11 cellular contexts compared by ENCODE assay signal in genomic region chr10:22624289-22624738, GRCh38.
DNase-seq lines count a peak whose midpoint lies in the region; ATAC-seq and TF ChIP-seq lines count a peak whose summit lies in the region.
"Had no signal": no experiment of that assay in that cellular context is flagged by ENCODE, and none has a peak within 500 bp of the region (broad histone marks: within the 10 kb centered on the region; RNA-seq: fewer than 3 reads in every experiment).

No MANE protein-coding gene starts in this region.

- peaks cover 5% of the 10 kb centered on the region; the same call in 1 of the 2 replicates for H3F3A ChIP-seq in MM.1S (ENCODE audit: insufficient read depth, low read length)

- DNase-seq in DMS53 (lab: John Stamatoyannopoulos, UW) (peak; percentile 55), DMS53 treated with DMSO at 0.1 percent for 48 hours (lab: John Stamatoyannopoulos, UW; ENCODE audit: unreplicated experiment) (no peak), T-cell (no peak), fibroblast of the conjunctiva (ENCODE audit: low read depth) (peak; percentile 59), MM.1S (no peak), retina (no peak)
- no peak for DNase-seq in stimulated activated naive CD8-positive, alpha-beta T cell treated with anti-CD3 and anti-CD28 coated beads, Interleukin-15, amount 100 ng/mL, for 72 hours

- H3K4me3 Mint-ChIP-seq in T-cell, result peak overlapping the region; percentile 10 to 48 (median 28)
- peak overlapping the region; percentile 39 to 82 for H3K4me3 Mint-ChIP-seq in stimulated activated naive CD8-positive, alpha-beta T cell treated with anti-CD3 and anti-CD28 coated beads, Interleukin-15, amount 100 ng/mL, for 72 hours

- POLR2A ChIA-PET in T-cell (lab: Charles Lee), result interaction anchor here (0.6 to 1.3 kb wide), 7 partner anchors 10 to 191 kb away, joined by 3 to 6 read pairs (median 3); no protein-coding TSS in a partner anchor

- peaks cover 95 to 96% (median 96%) of the 10 kb centered on the region in 3 donors for H3K4me1 Mint-ChIP-seq in T-cell
- peaks cover 94% of the 10 kb centered on the region for H3K4me1 Mint-ChIP-seq in stimulated activated naive CD8-positive, alpha-beta T cell treated with anti-CD3 and anti-CD28 coated beads, Interleukin-15, amount 100 ng/mL, for 72 hours

- H3K27me3 ChIP-seq in MM.1S (replicated peaks; ENCODE audit: insufficient read depth, low read length), result no peaks in the 10 kb centered on the region
- H3K27me3 ChIP-seq: foreskin keratinocyte had no signal

- H3K36me3 Mint-ChIP-seq in T-cell, result peaks cover 6% of the 10 kb centered on the region

- TF ChIP-seq CTCF in MM.1S (IDR thresholded peaks at IDR 0.05; ENCODE audit: low read length), result no peak

- no peaks in the 10 kb centered on the region for H3K27me3 Mint-ChIP-seq in T-cell
- no peaks in the 10 kb centered on the region for H3K27me3 Mint-ChIP-seq in stimulated activated naive CD8-positive, alpha-beta T cell treated with anti-CD3 and anti-CD28 coated beads, Interleukin-15, amount 100 ng/mL, for 72 hours

- no peaks in the 10 kb centered on the region for H3K9me3 ChIP-seq in MM.1S (replicated peaks; ENCODE audit: insufficient read depth, low read length)
- H3K9me3 ChIP-seq: HAP-1 had no signal

- no peak overlapping the region for H3K27ac ChIP-seq in MM.1S (ENCODE audit: low read length)
- H3K27ac ChIP-seq: 22Rv1, foreskin keratinocyte had no signal

- H3K9me3 Mint-ChIP-seq in T-cell, result no peaks in the 10 kb centered on the region
- H3K9me3 Mint-ChIP-seq in stimulated activated naive CD8-positive, alpha-beta T cell treated with anti-CD3 and anti-CD28 coated beads, Interleukin-15, amount 100 ng/mL, for 72 hours, result no peaks in the 10 kb centered on the region

- H3K79me2 ChIP-seq in MM.1S (ENCODE audit: low read length), result peaks cover 94% of the 10 kb centered on the region

- no peaks in the 10 kb centered on the region for H3K36me3 ChIP-seq in MM.1S (replicated peaks; ENCODE audit: insufficient read depth, low read length)
- H3K36me3 ChIP-seq: HAP-1 had no signal

- H3K4me1 ChIP-seq in MM.1S (ENCODE audit: low read length), result peaks cover 18% of the 10 kb centered on the region

- no peak overlapping the region for H3K4me2 ChIP-seq in MM.1S (ENCODE audit: low read depth, low read length)

- no peak overlapping the region for H2AFZ ChIP-seq in MM.1S (ENCODE audit: low read length)

- no peak overlapping the region for H3K4me3 ChIP-seq in MM.1S (ENCODE audit: low read length)
- H3K4me3 ChIP-seq: HAP-1 had no signal

- CTCF ChIA-PET in T-cell (lab: Charles Lee), result interaction anchor here in 1 of 2 donors (0.6 to 1.9 kb wide), 10 partner anchors 8 to 754 kb away, joined by 3 to 9 read pairs (median 3); no protein-coding TSS in a partner anchor

- H4K20me1 ChIP-seq in MM.1S (ENCODE audit: insufficient read depth, low read length), result no peaks in the 10 kb centered on the region

- H3K27ac Mint-ChIP-seq in T-cell, result peak overlapping the region; percentile 96 to 98
- H3K27ac Mint-ChIP-seq in stimulated activated naive CD8-positive, alpha-beta T cell treated with anti-CD3 and anti-CD28 coated beads, Interleukin-15, amount 100 ng/mL, for 72 hours, result peak overlapping the region; percentile 94 to 99

- H3K9me2 ChIP-seq in MM.1S (replicated peaks; ENCODE audit: insufficient read depth, low read length), result no peaks in the 10 kb centered on the region

- ATAC-seq in T-cell (replicated peaks in 1 of 4) (peak; percentile 60 to 83 (median 70)), GM21737 (IDR thresholded peaks at IDR 0.05; ENCODE audit: unreplicated experiment) (no peak)
- no peak for ATAC-seq in stimulated activated naive CD8-positive, alpha-beta T cell treated with anti-CD3 and anti-CD28 coated beads, Interleukin-15, amount 100 ng/mL, for 72 hours
- ATAC-seq: foreskin keratinocyte had no signal

- no peak overlapping the region for H3K9ac ChIP-seq in MM.1S (ENCODE audit: low read length)

Comparison
In these comparisons a context has a peak if more than half of its experiments do, and no peak if none do; other contexts are left out.
1. DNase-seq: peak in DMS53 (single experiment) and fibroblast of the conjunctiva (single experiment); none in DMS53 treated with DMSO at 0.1 percent for 48 hours (single experiment), T-cell (0 of 34), stimulated activated naive CD8-positive, alpha-beta T cell treated with anti-CD3 and anti-CD28 coated beads, Interleukin-15, amount 100 ng/mL, for 72 hours (0 of 2), MM.1S (single experiment) and retina (single experiment).
2. ATAC-seq: peak in T-cell (4 of 4); none in stimulated activated naive CD8-positive, alpha-beta T cell treated with anti-CD3 and anti-CD28 coated beads, Interleukin-15, amount 100 ng/mL, for 72 hours (single experiment) and GM21737 (single experiment).